In the genomic region with DNA sequence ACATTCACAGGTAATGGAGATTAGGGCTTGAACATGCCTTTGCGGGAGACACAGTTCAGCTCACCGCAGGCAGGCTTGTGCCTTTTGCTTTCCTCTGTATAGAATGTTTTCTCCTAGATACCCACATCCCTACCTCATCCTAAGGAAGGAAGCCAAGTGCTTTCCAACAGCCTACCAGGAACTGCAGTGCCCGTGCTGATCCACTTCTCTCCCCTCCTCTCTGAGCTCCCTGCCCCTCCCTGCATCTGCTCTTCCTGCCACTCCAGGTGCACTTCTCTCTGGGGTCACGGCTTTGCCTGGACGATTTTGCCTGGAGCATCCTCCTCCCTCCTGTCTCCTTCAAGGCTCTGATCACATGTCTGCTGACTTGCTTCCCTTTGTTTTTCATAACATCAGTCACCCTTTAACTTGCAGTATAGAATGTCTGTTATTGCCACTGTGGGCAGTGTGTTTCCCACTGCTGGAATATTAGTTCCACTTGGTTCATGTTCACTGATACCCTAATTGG, we compare ENCODE assay signal across 30 cellular contexts. TPM values are rescaled to one million over a fixed set of nuclear protein-coding genes. Genes with fewer than 3 reads are reported as not detected.
A peak's percentile ranks its signal among the peaks of the same experiment; 100 is the strongest.
DNase-seq lines count a peak whose midpoint lies in the region; ATAC-seq and TF ChIP-seq lines count a peak whose summit lies in the region.
"Had no signal": no experiment of that assay in that cellular context is flagged by ENCODE, and none has a peak within 500 bp of the region (broad histone marks: within the 10 kb centered on the region; RNA-seq: fewer than 3 reads in every experiment).

No MANE protein-coding gene starts in this region.

- H3K36me3 ChIP-seq in PC-9 (ENCODE audit: low read depth) (no peaks in the 10 kb centered on the region), upper lobe of right lung (no peaks in the 10 kb centered on the region)
- H3K36me3 ChIP-seq: thyroid gland had no signal

- H3K4me1 ChIP-seq in PC-9 (replicated peaks; ENCODE audit: insufficient read depth) (peaks cover 35% of the 10 kb centered on the region), upper lobe of right lung (no peaks in the 10 kb centered on the region)

- H3K27ac ChIP-seq in PC-9 = peak overlapping the region; percentile 21; the same call in 1 of the 2 replicates
- H3K27ac ChIP-seq in upper lobe of right lung = no peak overlapping the region
- H3K27ac ChIP-seq: thyroid gland had no signal

- CTCF ChIA-PET in PC-9 (lab: Charles Lee) = no interaction called here

- POLR2A ChIA-PET in PC-9 (lab: Charles Lee; ENCODE audit: unreplicated experiment) = interaction anchor here (0.5 to 0.6 kb wide), 2 partner anchors 189 to 1040 kb away, joined by 5 to 6 read pairs; no protein-coding TSS in a partner anchor

- TF ChIP-seq CTCF in PC-9 (conservative IDR thresholded peaks at IDR 0.05) (no peak), upper lobe of right lung (IDR thresholded peaks at IDR 0.05) (no peak)

- no peak for DNase-seq in activated naive CD8-positive, alpha-beta T cell treated with anti-CD3 and anti-CD28 coated beads for 36 hours
- DNase-seq in NCI-H146 (lab: John Stamatoyannopoulos, UW) = peak; percentile 52
- peak; percentile 49 to 51 for DNase-seq in PC-9
- DNase-seq in upper lobe of right lung = no peak
- no peak for DNase-seq in foreskin melanocyte
- no peak for DNase-seq in central memory CD4-positive, alpha-beta T cell
- DNase-seq: activated CD4-positive, alpha-beta memory T cell treated with anti-CD3 and anti-CD28 coated beads for 36 hours; activated CD4-positive, alpha-beta T cell treated with anti-CD3 and anti-CD28 coated beads for 1 hour; activated CD8-positive, alpha-beta memory T cell treated with anti-CD3 and anti-CD28 coated beads, Interleukin-2, amount 50 U/mL, for 48 hours; activated naive CD4-positive, alpha-beta T cell treated with anti-CD3 and anti-CD28 coated beads for 36 hours; amygdala; CD4-positive, alpha-beta memory T cell; effector CD4-positive, alpha-beta T cell; HFFc6; hippocampal formation; left cardiac atrium; mammary epithelial cell; mucosa of descending colon; NCI-H1092 treated with DMSO at 0.1 percent for 48 hours; NCI-H526 treated with DMSO at 0.1 percent for 48 hours; nephron progenitor cell; Right ventricle myocardium superior; stimulated activated CD4-positive, alpha-beta T cell treated with anti-CD3 and anti-CD28 coated beads, Interleukin-4, amount 100 ng/mL, for 1 hour; T-helper 2 cell; thyroid gland had no signal

- H4K20me1 ChIP-seq in PC-9 (ENCODE audit: insufficient read depth) = no peaks in the 10 kb centered on the region

- H3K9me3 Mint-ChIP-seq in activated naive CD8-positive, alpha-beta T cell (ENCODE audit: low read depth) = peaks cover 3% of the 10 kb centered on the region
- peaks cover 3% of the 10 kb centered on the region for H3K9me3 Mint-ChIP-seq in activated naive CD8-positive, alpha-beta T cell treated with anti-CD3 and anti-CD28 coated beads for 36 hours
- H3K9me3 Mint-ChIP-seq: activated CD4-positive, alpha-beta memory T cell treated with anti-CD3 and anti-CD28 coated beads for 36 hours; activated T-helper 1 cell treated with anti-CD3 and anti-CD28 coated beads, Interleukin-12 subunit alpha, Interleukin-12 subunit beta, Interleukin-2, Interleukin-4 antibody, amounts not matched to agents 30 ng/mL and 10 ng/mL and 1 ng/mL, durations not matched to agents 14 hours and 24 hours and 36 hours; HFFc6 had no signal

- no peaks in the 10 kb centered on the region for H3K27me3 ChIP-seq in PC-9 (ENCODE audit: insufficient read depth, low read depth)
- H3K27me3 ChIP-seq in upper lobe of right lung = peaks cover 3% of the 10 kb centered on the region
- H3K27me3 ChIP-seq: thyroid gland had no signal

- no peaks in the 10 kb centered on the region for H3K4me1 Mint-ChIP-seq in activated naive CD8-positive, alpha-beta T cell (ENCODE audit: low read depth)
- H3K4me1 Mint-ChIP-seq in activated naive CD8-positive, alpha-beta T cell treated with anti-CD3 and anti-CD28 coated beads for 36 hours = no peaks in the 10 kb centered on the region
- H3K4me1 Mint-ChIP-seq: CD4-positive, alpha-beta memory T cell had no signal

- H3K27me3 Mint-ChIP-seq in activated naive CD8-positive, alpha-beta T cell = peaks cover 12% of the 10 kb centered on the region
- peaks cover 23% of the 10 kb centered on the region for H3K27me3 Mint-ChIP-seq in activated naive CD8-positive, alpha-beta T cell treated with anti-CD3 and anti-CD28 coated beads for 36 hours

- no peak overlapping the region for H3K4me3 Mint-ChIP-seq in activated naive CD8-positive, alpha-beta T cell
- H3K4me3 Mint-ChIP-seq in activated naive CD8-positive, alpha-beta T cell treated with anti-CD3 and anti-CD28 coated beads for 36 hours = no peak overlapping the region
- H3K4me3 Mint-ChIP-seq: activated CD4-positive, alpha-beta memory T cell treated with anti-CD3 and anti-CD28 coated beads for 36 hours; activated naive CD4-positive, alpha-beta T cell treated with anti-CD3 and anti-CD28 coated beads for 36 hours; activated T-helper 1 cell treated with anti-CD3 and anti-CD28 coated beads, Interleukin-12 subunit alpha, Interleukin-12 subunit beta, Interleukin-2, Interleukin-4 antibody, amounts not matched to agents 30 ng/mL and 10 ng/mL and 1 ng/mL, durations not matched to agents 14 hours and 24 hours and 36 hours; CD4-positive, alpha-beta memory T cell; HFFc6; nephron progenitor cell had no signal

- H3K79me2 ChIP-seq in PC-9 (ENCODE audit: low read depth) = no peaks in the 10 kb centered on the region

- H3K9me2 ChIP-seq in PC-9 (ENCODE audit: insufficient read depth) = no peaks in the 10 kb centered on the region

- intact Hi-C loops in PC-9 (cut with micrococcal nuclease; ENCODE audit: unreplicated experiment) = no loop called here
- intact Hi-C loops in upper lobe of right lung (cut with DNase I) = no loop called here

- BruUV-seq in PC-9 (replicated peaks; lab: Mats Ljungman, UMichigan) = no TSS peak

- peaks cover 10% of the 10 kb centered on the region; the same call in 1 of the 2 replicates for H3F3A ChIP-seq in PC-9 (ENCODE audit: insufficient read depth, low read depth)

- ATAC-seq in upper lobe of right lung (peak; percentile 20), HG02885 (IDR thresholded peaks at IDR 0.05; ENCODE audit: poor library complexity, unreplicated experiment) (no peak)
- ATAC-seq: K562, left cardiac atrium, mucosa of descending colon, Panc1 had no signal

- peak overlapping the region; percentile 55 for H3K4me2 ChIP-seq in PC-9

- H2AFZ ChIP-seq in PC-9 = peak overlapping the region; percentile 7; the same call in 1 of the 2 replicates

- no peaks in the 10 kb centered on the region for H3K36me3 Mint-ChIP-seq in activated naive CD8-positive, alpha-beta T cell
- no peaks in the 10 kb centered on the region for H3K36me3 Mint-ChIP-seq in activated naive CD8-positive, alpha-beta T cell treated with anti-CD3 and anti-CD28 coated beads for 36 hours
- H3K36me3 Mint-ChIP-seq: activated CD4-positive, alpha-beta memory T cell treated with anti-CD3 and anti-CD28 coated beads for 36 hours; CD4-positive, alpha-beta memory T cell had no signal

- H3K4me3 ChIP-seq in PC-9 = no peak overlapping the region
- no peak overlapping the region for H3K4me3 ChIP-seq in upper lobe of right lung
- H3K4me3 ChIP-seq: K562, mucosa of descending colon, thyroid gland had no signal

- no peaks in the 10 kb centered on the region for H3K9me3 ChIP-seq in PC-9 (ENCODE audit: insufficient read depth, low read depth)
- no peaks in the 10 kb centered on the region for H3K9me3 ChIP-seq in upper lobe of right lung
- H3K9me3 ChIP-seq: mucosa of descending colon, thyroid gland had no signal

- H3K27ac Mint-ChIP-seq in activated naive CD8-positive, alpha-beta T cell = peak overlapping the region; percentile 41
- no peak overlapping the region for H3K27ac Mint-ChIP-seq in activated naive CD8-positive, alpha-beta T cell treated with anti-CD3 and anti-CD28 coated beads for 36 hours
- H3K27ac Mint-ChIP-seq: activated CD4-positive, alpha-beta memory T cell treated with anti-CD3 and anti-CD28 coated beads for 36 hours; activated naive CD4-positive, alpha-beta T cell treated with anti-CD3 and anti-CD28 coated beads for 36 hours; activated T-helper 1 cell treated with anti-CD3 and anti-CD28 coated beads, Interleukin-12 subunit alpha, Interleukin-12 subunit beta, Interleukin-2, Interleukin-4 antibody, amounts not matched to agents 30 ng/mL and 10 ng/mL and 1 ng/mL, durations not matched to agents 14 hours and 24 hours and 36 hours; CD4-positive, alpha-beta memory T cell; HFFc6 had no signal

RNA-seq across cellular contexts. Expression of a gene that starts 34.7 kb away (rescaled TPM):
- total RNA-seq in activated naive CD8-positive, alpha-beta T cell treated with anti-CD3 and anti-CD28 coated beads for 36 hours = 1 to 10 TPM; 1.8 to 1.9 TPM
- total RNA-seq in PC-9 (2021) (31.3 and 39.2 TPM in 2 replicates), upper lobe of right lung (43.8 TPM)

Comparison
In these comparisons a context has a peak if more than half of its experiments do, and no peak if none do; other contexts are left out.
1. DNase-seq: peak in NCI-H146 (single experiment) and PC-9 (2 of 2); none in activated naive CD8-positive, alpha-beta T cell treated with anti-CD3 and anti-CD28 coated beads for 36 hours (single experiment), upper lobe of right lung (single experiment), foreskin melanocyte (single experiment) and central memory CD4-positive, alpha-beta T cell (single experiment).
2. RNA of a gene that starts 34.7 kb away (total RNA-seq): 43.8 TPM in upper lobe of right lung (single experiment) and 31.3 to 39.2 TPM in PC-9; 1.8 to 1.9 TPM in activated naive CD8-positive, alpha-beta T cell treated with anti-CD3 and anti-CD28 coated beads for 36 hours; every median in the first group is over 10 times any median in the second.